Comparison of ENCODE assay signal across 30 cellular contexts in the genomic region with DNA sequence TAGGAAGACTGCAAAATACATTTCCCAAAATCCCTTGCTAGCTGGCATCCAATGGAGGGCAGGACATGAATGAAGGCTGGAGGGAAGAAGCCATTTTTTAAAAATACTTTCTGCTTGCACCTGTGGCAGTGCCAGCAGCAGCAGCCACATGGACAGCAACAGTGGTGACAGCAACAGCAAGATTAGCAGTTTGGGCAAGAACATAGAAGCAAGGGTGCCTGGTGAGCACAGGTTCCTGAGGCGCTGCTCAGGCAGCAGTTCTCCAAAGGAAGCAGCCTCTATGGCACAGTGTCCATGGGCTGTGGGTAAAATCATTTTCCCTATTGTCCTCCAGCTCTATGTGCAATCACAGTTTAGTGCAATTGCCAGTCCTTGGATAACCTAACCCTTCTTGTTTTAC. TPM values are rescaled to one million over a fixed set of nuclear protein-coding genes. Genes with fewer than 3 reads are reported as not detected.
"Had no signal": no experiment of that assay in that cellular context is flagged by ENCODE, and none has a peak within 500 bp of the region (broad histone marks: within the 10 kb centered on the region; RNA-seq: fewer than 3 reads in every experiment).

No MANE protein-coding gene starts in this region.

- H3K36me3 Mint-ChIP-seq: naive B cell; natural killer cell; neural progenitor cell; stimulated activated effector memory CD8-positive, alpha-beta T cell treated with anti-CD3 and anti-CD28 coated beads, Interleukin-12 subunit alpha, Interleukin-12 subunit beta, amount 100 ng/mL, for 72 hours had no signal

- H3K4me1 ChIP-seq: neural progenitor cell, parathyroid adenoma, psoas muscle, spleen, testis, thyroid gland, transverse colon, upper lobe of left lung, vagina had no signal

- H3K4me1 Mint-ChIP-seq: naive B cell; natural killer cell; nephron progenitor cell; neural progenitor cell; stimulated activated effector memory CD8-positive, alpha-beta T cell treated with anti-CD3 and anti-CD28 coated beads, Interleukin-12 subunit alpha, Interleukin-12 subunit beta, amount 100 ng/mL, for 72 hours had no signal

- H3K4me3 ChIP-seq: hepatocyte, lung, neural progenitor cell, psoas muscle, skin epidermis, spleen, stomach, testis, thyroid gland, transverse colon, upper lobe of left lung, vagina had no signal

- ATAC-seq: natural killer cell; psoas muscle; sciatic nerve; stimulated activated effector memory CD8-positive, alpha-beta T cell treated with anti-CD3 and anti-CD28 coated beads, Interleukin-12 subunit alpha, Interleukin-12 subunit beta, amount 100 ng/mL, for 72 hours had no signal

- H3K27me3 ChIP-seq: hepatocyte, neural progenitor cell, neutrophil, stomach, testis, thyroid gland, transverse colon, upper lobe of left lung, vagina had no signal

- H3K9me3 Mint-ChIP-seq: stimulated activated effector memory CD8-positive, alpha-beta T cell treated with anti-CD3 and anti-CD28 coated beads, Interleukin-12 subunit alpha, Interleukin-12 subunit beta, amount 100 ng/mL, for 72 hours had no signal

- H3K36me3 ChIP-seq: neural progenitor cell, neutrophil, spleen, stomach, thyroid gland, transverse colon, upper lobe of left lung, vagina had no signal

- H3K27ac ChIP-seq: hepatocyte, neural progenitor cell, neutrophil, parathyroid adenoma, psoas muscle, skin epidermis, spleen, stomach, testis, thyroid gland, transverse colon, upper lobe of left lung, vagina had no signal

- DNase-seq: islet precursor cell; mesendoderm; naive B cell; natural killer cell; nephron progenitor cell; occipital lobe; psoas muscle; spleen; stimulated activated CD4-positive, alpha-beta T cell treated with anti-CD3 and anti-CD28 coated beads, Interleukin-4, amount 100 ng/mL, for 24 hours; stimulated activated naive CD4-positive, alpha-beta T cell; stomach; testis; thyroid gland; transverse colon; upper lobe of left lung had no signal

- H3K4me3 Mint-ChIP-seq: mesothelial cell of epicardium; naive B cell; natural killer cell; nephron progenitor cell; neural progenitor cell; stimulated activated effector memory CD8-positive, alpha-beta T cell treated with anti-CD3 and anti-CD28 coated beads, Interleukin-12 subunit alpha, Interleukin-12 subunit beta, amount 100 ng/mL, for 72 hours had no signal

- H3K27ac Mint-ChIP-seq: mesothelial cell of epicardium; naive B cell; natural killer cell; nephron progenitor cell; neural progenitor cell; stimulated activated effector memory CD8-positive, alpha-beta T cell treated with anti-CD3 and anti-CD28 coated beads, Interleukin-12 subunit alpha, Interleukin-12 subunit beta, amount 100 ng/mL, for 72 hours had no signal

- H3K9me3 ChIP-seq: neutrophil, psoas muscle, spleen, stomach, testis, thyroid gland, transverse colon, upper lobe of left lung, vagina had no signal

RNA-seq across cellular contexts. Expression of gene FAM216B, which starts 1.3 kb away (rescaled TPM):
- total RNA-seq: kidney epithelial cell, liver, mesothelial cell of epicardium, mononuclear cell, natural killer cell, osteocyte, psoas muscle, sciatic nerve, spleen, thyroid gland, transverse colon, urinary bladder, vagina had no signal
- polyA plus RNA-seq: liver, psoas muscle, urinary bladder had no signal
